8 cellular contexts compared by ENCODE assay signal in genomic region chr2:145411493-145411892, GRCh38.
DNase-seq lines count a peak whose midpoint lies in the region; ATAC-seq and TF ChIP-seq lines count a peak whose summit lies in the region.

No MANE protein-coding gene starts in this region.

- no peaks in the 10 kb centered on the region for H3K4me1 ChIP-seq in psoas muscle

- no peaks in the 10 kb centered on the region for H3K9me3 ChIP-seq in psoas muscle

- peak; percentile 96 for ATAC-seq in GM19468 (IDR thresholded peaks at IDR 0.05; ENCODE audit: extremely low read depth, unreplicated experiment)
- peak; percentile 98 for ATAC-seq in HG03432 (IDR thresholded peaks at IDR 0.05; ENCODE audit: unreplicated experiment)
- no peak for ATAC-seq in psoas muscle

- no peak overlapping the region for H3K4me3 ChIP-seq in psoas muscle

- H3K36me3 ChIP-seq in psoas muscle (ENCODE audit: insufficient read depth in 1 of 2, low read depth in 1 of 2): no peaks in the 10 kb centered on the region

- DNase-seq in GM10266 (ENCODE audit: extremely low spot score): peak; percentile 3
- DNase-seq in Ammon's horn (ENCODE audit: low spot score): no peak
- no peak for DNase-seq in psoas muscle
- DNase-seq in ureter (ENCODE audit: low spot score): no peak
- no peak for DNase-seq in DMS53 (lab: John Stamatoyannopoulos, UW)

- H3K4me1 Mint-ChIP-seq in T-helper 1 cell treated with Interleukin-12 subunit alpha and Interleukin-12 subunit beta and Interleukin-4 antibody, amounts not matched to agents 30 μg/mL and 1 μg/mL, for 36 hours (ENCODE audit: low read depth): peaks cover 26% of the 10 kb centered on the region

- H3K27ac ChIP-seq in psoas muscle: no peak overlapping the region

- 72 to 80% (median 78%) methylated on average over 4 of the region's 4 CpGs for WGBS in psoas muscle, 3 donors

- peak overlapping the region; percentile 22 for H3K4me3 Mint-ChIP-seq in T-helper 1 cell treated with Interleukin-12 subunit alpha and Interleukin-12 subunit beta and Interleukin-4 antibody, amounts not matched to agents 30 μg/mL and 1 μg/mL, for 36 hours

- H3K27ac Mint-ChIP-seq in T-helper 1 cell treated with Interleukin-12 subunit alpha and Interleukin-12 subunit beta and Interleukin-4 antibody, amounts not matched to agents 30 μg/mL and 1 μg/mL, for 36 hours: peak overlapping the region; percentile 38

- no peaks in the 10 kb centered on the region for H3K27me3 ChIP-seq in psoas muscle (ENCODE audit: insufficient read depth in 3 of 3, low read length in 2 of 3)

- peaks cover 22% of the 10 kb centered on the region for H3K9me3 Mint-ChIP-seq in T-helper 1 cell treated with Interleukin-12 subunit alpha and Interleukin-12 subunit beta and Interleukin-4 antibody, amounts not matched to agents 30 μg/mL and 1 μg/mL, for 36 hours

- TF ChIP-seq CTCF in GM10266 (IDR thresholded peaks at IDR 0.05; ENCODE audit: control insufficient read depth, insufficient read depth, low read depth, missing control alignments) (no peak), psoas muscle (IDR thresholded peaks at IDR 0.05) (no peak)

- H3K27me3 Mint-ChIP-seq in T-helper 1 cell treated with Interleukin-12 subunit alpha and Interleukin-12 subunit beta and Interleukin-4 antibody, amounts not matched to agents 30 μg/mL and 1 μg/mL, for 36 hours (ENCODE audit: low read depth): peaks cover 71% of the 10 kb centered on the region

- intact Hi-C loops in psoas muscle (cut with DNase I): no loop called here

- H3K36me3 Mint-ChIP-seq in T-helper 1 cell treated with Interleukin-12 subunit alpha and Interleukin-12 subunit beta and Interleukin-4 antibody, amounts not matched to agents 30 μg/mL and 1 μg/mL, for 36 hours (ENCODE audit: low read depth): peaks cover 6% of the 10 kb centered on the region

Comparison
In these comparisons a context has a peak if more than half of its experiments do, and no peak if none do; other contexts are left out.
1. ATAC-seq: peak in GM19468 (single experiment) and HG03432 (single experiment); none in psoas muscle (0 of 4).